In the genomic region with DNA sequence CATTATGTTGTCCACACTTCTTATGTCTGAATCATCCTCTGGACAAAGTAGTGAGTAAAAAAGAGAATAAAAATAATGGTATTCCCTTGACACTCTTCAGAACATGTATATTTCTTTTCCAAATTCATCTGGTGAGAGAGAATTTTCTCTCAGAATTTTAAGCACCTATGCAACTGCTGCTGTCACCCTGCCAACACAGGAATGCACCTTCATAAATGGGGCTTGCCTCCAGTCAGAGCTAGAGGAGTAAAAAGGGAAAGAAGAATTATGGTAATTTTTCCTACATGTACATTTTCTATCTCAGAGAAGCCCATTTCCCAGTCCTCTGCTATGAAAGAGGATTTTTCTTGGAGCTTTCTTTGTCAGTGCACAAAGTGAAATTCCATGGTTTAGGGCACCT, we compare ENCODE assay signal across 14 cellular contexts.
"Had no signal": no experiment of that assay in that cellular context is flagged by ENCODE, and none has a peak within 500 bp of the region (broad histone marks: within the 10 kb centered on the region; RNA-seq: fewer than 3 reads in every experiment).

No MANE protein-coding gene starts in this region.

- H3K27ac ChIP-seq: coronary artery, sigmoid colon, tibial nerve, vagina had no signal

- DNase-seq: activated B cell treated with CpG ODN at 0.5 μM for 24 hours; activated CD4-positive, alpha-beta T cell treated with anti-CD3 and anti-CD28 coated beads, Interleukin-2, amount 10 ng/mL, durations not matched to agents 24 days and 14 days; activated CD8-positive, alpha-beta memory T cell treated with anti-CD3 and anti-CD28 coated beads for 24 hours; activated naive CD4-positive, alpha-beta T cell treated with Interleukin-2 at 50 U/mL for 16 hours; foreskin melanocyte; head of caudate nucleus; immature natural killer cell; sigmoid colon; stimulated activated CD4-positive, alpha-beta T cell treated with anti-CD3 and anti-CD28 coated beads, Interleukin-4, amount 100 ng/mL, for 1 hour; stimulated activated naive CD4-positive, alpha-beta T cell had no signal

- H3K4me3 Mint-ChIP-seq: activated B cell treated with CpG ODN at 0.5 μM for 24 hours; activated CD4-positive, alpha-beta T cell treated with anti-CD3 and anti-CD28 coated beads, Interleukin-2, amount 10 ng/mL, durations not matched to agents 24 days and 14 days; activated T-helper 17 cell treated with anti-CD3 and anti-CD28 coated beads, Interleukin-2, amount 50 U/mL, for 72 hours; immature natural killer cell had no signal

- H3K36me3 ChIP-seq: sigmoid colon, tibial nerve, vagina had no signal

- H3K4me1 Mint-ChIP-seq: activated CD4-positive, alpha-beta T cell treated with anti-CD3 and anti-CD28 coated beads, Interleukin-2, amount 10 ng/mL, durations not matched to agents 24 days and 14 days; activated T-helper 17 cell treated with anti-CD3 and anti-CD28 coated beads, Interleukin-2, amount 50 U/mL, for 72 hours; immature natural killer cell had no signal

- H3K27ac Mint-ChIP-seq: activated B cell treated with CpG ODN at 0.5 μM for 24 hours; activated CD4-positive, alpha-beta T cell treated with anti-CD3 and anti-CD28 coated beads, Interleukin-2, amount 10 ng/mL, durations not matched to agents 24 days and 14 days; activated T-helper 17 cell treated with anti-CD3 and anti-CD28 coated beads, Interleukin-2, amount 50 U/mL, for 72 hours; immature natural killer cell had no signal

- H3K4me3 ChIP-seq: coronary artery, sigmoid colon, tibial nerve, vagina had no signal

- ATAC-seq: activated T-helper 17 cell treated with anti-CD3 and anti-CD28 coated beads, Interleukin-2, amount 50 U/mL, for 72 hours had no signal

- H3K4me1 ChIP-seq: sigmoid colon, tibial nerve, vagina had no signal

- H3K9me3 Mint-ChIP-seq: activated B cell treated with CpG ODN at 0.5 μM for 24 hours; activated CD4-positive, alpha-beta T cell treated with anti-CD3 and anti-CD28 coated beads, Interleukin-2, amount 10 ng/mL, durations not matched to agents 24 days and 14 days; activated T-helper 17 cell treated with anti-CD3 and anti-CD28 coated beads, Interleukin-2, amount 50 U/mL, for 72 hours had no signal

- H3K9me3 ChIP-seq: sigmoid colon, tibial nerve, vagina had no signal

- H3K27me3 ChIP-seq: sigmoid colon, tibial nerve, vagina had no signal

- H3K27me3 Mint-ChIP-seq: activated B cell treated with CpG ODN at 0.5 μM for 24 hours; activated T-helper 17 cell treated with anti-CD3 and anti-CD28 coated beads, Interleukin-2, amount 50 U/mL, for 72 hours had no signal

- H3K36me3 Mint-ChIP-seq: immature natural killer cell had no signal
